In the genomic region with DNA sequence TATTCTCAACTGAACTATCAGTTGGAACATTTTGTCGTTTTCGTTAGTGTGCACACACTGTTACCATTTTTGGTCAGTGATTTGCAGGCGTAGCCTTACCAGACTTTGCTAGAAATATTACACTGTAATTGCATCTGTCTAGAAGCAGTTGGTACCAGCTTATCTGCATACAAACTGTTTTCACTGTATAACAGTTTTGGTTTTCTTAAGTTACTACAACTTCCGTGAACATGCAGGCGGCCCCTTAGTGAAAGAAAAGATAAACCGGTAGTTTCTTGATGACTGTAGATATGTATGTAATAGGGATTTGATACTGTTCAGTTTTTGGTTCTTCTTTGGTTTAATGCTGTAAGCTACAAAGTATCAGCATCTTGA, we compare ENCODE assay signal across 8 cellular contexts. TPM values are rescaled to one million over a fixed set of nuclear protein-coding genes. Genes with fewer than 3 reads are reported as not detected.
DNase-seq lines count a peak whose midpoint lies in the region; ATAC-seq and TF ChIP-seq lines count a peak whose summit lies in the region.

No MANE protein-coding gene starts in this region.

- TF ChIP-seq POLR2A in heart left ventricle (IDR thresholded peaks at IDR 0.05), result no peak
- TF ChIP-seq POLR2A in esophagus muscularis mucosa (IDR thresholded peaks at IDR 0.05; ENCODE audit: low read depth), result no peak

- TF ChIP-seq CTCF in heart left ventricle (IDR thresholded peaks at IDR 0.05) (no peak), esophagus muscularis mucosa (IDR thresholded peaks at IDR 0.05) (no peak)

- H3K4me1 ChIP-seq in heart left ventricle, result peaks cover 10 to 61% (median 48%) of the 10 kb centered on the region in 12 donors
- peaks cover 9% of the 10 kb centered on the region; the same call in 1 of the 2 replicates for H3K4me1 ChIP-seq in SJCRH30
- H3K4me1 ChIP-seq in esophagus muscularis mucosa, result peaks cover 38 to 66% (median 60%) of the 10 kb centered on the region in 4 donors
- peaks cover 19% of the 10 kb centered on the region for H3K4me1 ChIP-seq in rectal smooth muscle tissue (ENCODE audit: control insufficient read depth, insufficient read depth, low read length)

- peak overlapping the region; percentile 45 to 100 (median 93) for H3K4me3 ChIP-seq in heart left ventricle
- H3K4me3 ChIP-seq in SJCRH30, result peak overlapping the region; percentile 93
- peak overlapping the region; percentile 74 to 99 (median 96) for H3K4me3 ChIP-seq in esophagus muscularis mucosa
- peak overlapping the region; percentile 84 for H3K4me3 ChIP-seq in rectal smooth muscle tissue (ENCODE audit: low read length)

- WGBS in heart left ventricle, 4 donors, result 14 to 21% (median 16%) methylated on average over 6 of the region's 6 CpGs
- 8% methylated on average over 6 of the region's 6 CpGs for WGBS in esophagus muscularis mucosa

- DNase-seq in heart left ventricle (no peak), cardiac septum (ENCODE audit: low spot score) (no peak), SJCRH30 (no peak), esophagus muscularis mucosa (ENCODE audit: extremely low spot score) (no peak), mesenteric fat pad (ENCODE audit: low spot score) (no peak)
- DNase-seq in stimulated activated CD8-positive, alpha-beta memory T cell treated with anti-CD3 and anti-CD28 coated beads, Interleukin-4, amount 100 ng/mL, for 48 hours, result no peak

- no peak for TF ChIP-seq EP300 in esophagus muscularis mucosa (IDR thresholded peaks at IDR 0.05)

- H3K36me3 ChIP-seq in heart left ventricle, result peaks cover 0 to 9% (median 0%) of the 10 kb centered on the region in 9 donors
- H3K36me3 ChIP-seq in SJCRH30, result no peaks in the 10 kb centered on the region
- peaks cover 0 to 8% (median 0%) of the 10 kb centered on the region in 4 donors for H3K36me3 ChIP-seq in esophagus muscularis mucosa
- no peaks in the 10 kb centered on the region for H3K36me3 ChIP-seq in rectal smooth muscle tissue (ENCODE audit: control insufficient read depth, insufficient read depth, low read length)

- intact Hi-C loops in heart left ventricle (cut with DNase I) (loop anchor here in 8 of 10 donors (2.0 to 5.0 kb wide), 6 partner anchors 18 to 41 kb away; no protein-coding TSS in a partner anchor), cardiac septum (cut with DNase I) (loop anchor here (5.0 kb wide), 1 partner anchor 41 kb away; no protein-coding TSS in a partner anchor), esophagus muscularis mucosa (cut with DNase I) (loop anchor here (5.0 kb wide), 1 partner anchor 34 kb away; no protein-coding TSS in a partner anchor)

- ATAC-seq in heart left ventricle (peak in 1 of 4 donors; percentile 24), GM21576 (IDR thresholded peaks at IDR 0.05; ENCODE audit: unreplicated experiment) (no peak)

- H3K9me3 ChIP-seq in heart left ventricle (no peaks in the 10 kb centered on the region), SJCRH30 (replicated peaks) (no peaks in the 10 kb centered on the region), esophagus muscularis mucosa (no peaks in the 10 kb centered on the region)

- H3K27me3 ChIP-seq in heart left ventricle, result no peaks in the 10 kb centered on the region
- H3K27me3 ChIP-seq in SJCRH30, result no peaks in the 10 kb centered on the region
- H3K27me3 ChIP-seq in esophagus muscularis mucosa, result no peaks in the 10 kb centered on the region
- no peaks in the 10 kb centered on the region for H3K27me3 ChIP-seq in rectal smooth muscle tissue (ENCODE audit: control insufficient read depth, insufficient read depth, low read length)

- H3K27ac ChIP-seq in heart left ventricle (peak overlapping the region; percentile 91 to 100 (median 99)), SJCRH30 (no peak overlapping the region), esophagus muscularis mucosa (replicated peaks in 1 of 4) (peak overlapping the region; percentile 94 to 100 (median 100)), rectal smooth muscle tissue (ENCODE audit: low read depth, low read length) (peak overlapping the region; percentile 100)

- H3K9ac ChIP-seq in rectal smooth muscle tissue (ENCODE audit: low read length), result peak overlapping the region; percentile 92

RNA-seq across cellular contexts. Expression of gene DSTN, which starts 1.3 kb away (rescaled TPM):
- 100 to 1,000 TPM; 447 to 697 (median 546) TPM for total RNA-seq in heart left ventricle
- 100 to 1,000 TPM; 473 to 738 TPM for polyA plus RNA-seq in heart left ventricle
- 569 TPM for total RNA-seq in cardiac septum
- 117 and 121 TPM in 2 replicates for total RNA-seq in SJCRH30 (2014; rRNA removed; shearing (Covaris generic))
- 1,000 to 10,000 TPM; 2,370 to 3,630 (median 3,339) TPM for total RNA-seq in esophagus muscularis mucosa
- 165 TPM for total RNA-seq in mesenteric fat pad

RNA-seq across cellular contexts. Expression of gene BFSP1, which starts 40.0 kb away (rescaled TPM):
- total RNA-seq in heart left ventricle (1 to 10 TPM in 3 of 9 donors, under 1 TPM in 6; 0.13 to 1.4 (median 0.71) TPM), cardiac septum (0.83 TPM), esophagus muscularis mucosa (1 to 10 TPM; 2.7 to 7.3 (median 6.4) TPM), mesenteric fat pad (not detected)
- polyA plus RNA-seq in heart left ventricle, result under 1 TPM; 0.11 to 0.30 TPM
- total RNA-seq in SJCRH30 (2014; rRNA removed; shearing (Covaris generic)), result not detected in 2 replicates
